In genomic region chr11:34027516-34028406, GRCh38 we compare ENCODE assay signal across 16 cellular contexts. TPM values are rescaled to one million over a fixed set of nuclear protein-coding genes. Genes with fewer than 3 reads are reported as not detected.
A peak's percentile ranks its signal among the peaks of the same experiment; 100 is the strongest.
DNase-seq lines count a peak whose midpoint lies in the region; ATAC-seq and TF ChIP-seq lines count a peak whose summit lies in the region.
"Had no signal": no experiment of that assay in that cellular context is flagged by ENCODE, and none has a peak within 500 bp of the region (broad histone marks: within the 10 kb centered on the region; RNA-seq: fewer than 3 reads in every experiment).

No MANE protein-coding gene starts in this region.

- H3K27me3 Mint-ChIP-seq in naive thymus-derived CD8-positive, alpha-beta T cell = peaks cover 0 to 2% (median 0%) of the 10 kb centered on the region in 5 donors
- H3K27me3 Mint-ChIP-seq: activated CD4-positive, alpha-beta T cell treated with anti-CD3 and anti-CD28 coated beads for 36 hours; CD4-positive, alpha-beta T cell; stimulated activated naive CD8-positive, alpha-beta T cell treated with anti-CD3 and anti-CD28 coated beads, Interleukin-15, Interleukin-2, amounts not matched to agents 100 ng/mL and 50 ng/mL, for 24 hours had no signal

- H3K36me3 Mint-ChIP-seq in naive thymus-derived CD8-positive, alpha-beta T cell = no peaks in the 10 kb centered on the region

- TF ChIP-seq CTCF in left ventricle myocardium inferior (IDR thresholded peaks at IDR 0.05; ENCODE audit: borderline replicate concordance) (no peak), colonic mucosa (IDR thresholded peaks at IDR 0.05) (no peak)

- H3K9ac ChIP-seq in colonic mucosa (ENCODE audit: low read depth in 2 of 2, low read length in 2 of 2) = peak overlapping the region; percentile 24 to 75

- H3K4me3 Mint-ChIP-seq in naive thymus-derived CD8-positive, alpha-beta T cell = no peak overlapping the region
- H3K4me3 Mint-ChIP-seq: activated CD4-positive, alpha-beta T cell treated with anti-CD3 and anti-CD28 coated beads for 36 hours; CD4-positive, alpha-beta T cell; stimulated activated naive CD8-positive, alpha-beta T cell treated with anti-CD3 and anti-CD28 coated beads, Interleukin-15, Interleukin-2, amounts not matched to agents 100 ng/mL and 50 ng/mL, for 24 hours; T-helper 2 cell treated with Interferon-gamma antibody and Interleukin-4, amounts not matched to agents 5 μg/mL and 100 μg/mL, for 36 hours had no signal

- ATAC-seq in left ventricle myocardium superior = no peak
- no peak for ATAC-seq in naive thymus-derived CD8-positive, alpha-beta T cell
- ATAC-seq: activated CD4-positive, alpha-beta T cell treated with anti-CD3 and anti-CD28 coated beads for 36 hours; esophagus mucosa had no signal

- H3K27me3 ChIP-seq in left ventricle myocardium inferior (ENCODE audit: low read depth) = no peaks in the 10 kb centered on the region
- no peaks in the 10 kb centered on the region for H3K27me3 ChIP-seq in colonic mucosa

- H3K9me3 Mint-ChIP-seq in naive thymus-derived CD8-positive, alpha-beta T cell = no peaks in the 10 kb centered on the region
- H3K9me3 Mint-ChIP-seq: CD4-positive, alpha-beta T cell; stimulated activated naive CD8-positive, alpha-beta T cell treated with anti-CD3 and anti-CD28 coated beads, Interleukin-15, Interleukin-2, amounts not matched to agents 100 ng/mL and 50 ng/mL, for 24 hours; T-helper 2 cell treated with Interferon-gamma antibody and Interleukin-4, amounts not matched to agents 5 μg/mL and 100 μg/mL, for 36 hours had no signal

- DNase-seq in left ventricle myocardium inferior (no peak), left ventricle myocardium superior (no peak), colonic mucosa (peak; percentile 88), mucosa of gallbladder (ENCODE audit: low spot score) (peak; percentile 74), ureter (ENCODE audit: low spot score) (peak; percentile 45), AML-193 (lab: John Stamatoyannopoulos, UW) (no peak)
- no peak for DNase-seq in stimulated activated CD8-positive, alpha-beta memory T cell treated with anti-CD3 and anti-CD28 coated beads, Interleukin-4, amount 100 ng/mL, for 48 hours
- no peak for DNase-seq in naive thymus-derived CD8-positive, alpha-beta T cell
- DNase-seq: activated CD4-positive, alpha-beta T cell treated with anti-CD3 and anti-CD28 coated beads for 36 hours; activated CD8-positive, alpha-beta memory T cell treated with anti-CD3 and anti-CD28 coated beads, Interleukin-2, amount 50 U/mL, for 4 hours; CD4-positive, alpha-beta T cell; NCI-H226 had no signal

- POLR2A ChIA-PET in naive thymus-derived CD8-positive, alpha-beta T cell (lab: Charles Lee) = no interaction called here

- no peaks in the 10 kb centered on the region for H3K36me3 ChIP-seq in left ventricle myocardium inferior
- H3K36me3 ChIP-seq in colonic mucosa = no peaks in the 10 kb centered on the region

- H3K4me1 Mint-ChIP-seq in naive thymus-derived CD8-positive, alpha-beta T cell = no peaks in the 10 kb centered on the region
- H3K4me1 Mint-ChIP-seq: activated CD4-positive, alpha-beta T cell treated with anti-CD3 and anti-CD28 coated beads for 36 hours had no signal

- no peak overlapping the region for H3K4me3 ChIP-seq in left ventricle myocardium inferior
- H3K4me3 ChIP-seq in colonic mucosa = no peak overlapping the region
- H3K4me3 ChIP-seq: coronary artery had no signal

- peaks cover 14% of the 10 kb centered on the region for H3K4me1 ChIP-seq in left ventricle myocardium inferior
- no peaks in the 10 kb centered on the region for H3K4me1 ChIP-seq in colonic mucosa

- intact Hi-C loops in left ventricle myocardium inferior (cut with micrococcal nuclease) (no loop called here), left ventricle myocardium superior (cut with micrococcal nuclease) (no loop called here), colonic mucosa (cut with DNase I) (no loop called here)

- peak overlapping the region; percentile 61 for H3K27ac ChIP-seq in left ventricle myocardium inferior (replicated peaks)
- H3K27ac ChIP-seq in colonic mucosa = peak overlapping the region; percentile 85
- H3K27ac ChIP-seq: coronary artery had no signal

- peaks cover 2% of the 10 kb centered on the region for H3K9me3 ChIP-seq in left ventricle myocardium inferior (replicated peaks)
- H3K9me3 ChIP-seq in colonic mucosa = no peaks in the 10 kb centered on the region

- no peak overlapping the region for H3K27ac Mint-ChIP-seq in naive thymus-derived CD8-positive, alpha-beta T cell
- H3K27ac Mint-ChIP-seq: activated CD4-positive, alpha-beta T cell treated with anti-CD3 and anti-CD28 coated beads for 36 hours; CD4-positive, alpha-beta T cell; stimulated activated naive CD8-positive, alpha-beta T cell treated with anti-CD3 and anti-CD28 coated beads, Interleukin-15, Interleukin-2, amounts not matched to agents 100 ng/mL and 50 ng/mL, for 24 hours; T-helper 2 cell treated with Interferon-gamma antibody and Interleukin-4, amounts not matched to agents 5 μg/mL and 100 μg/mL, for 36 hours had no signal

RNA-seq across cellular contexts. Expression of gene CAPRIN1, which starts 23.8 kb away (rescaled TPM):
- 112 TPM for total RNA-seq in left ventricle myocardium inferior
- total RNA-seq in left ventricle myocardium superior = 116 TPM
- total RNA-seq in colonic mucosa = 100 to 1,000 TPM; 182 to 274 TPM
- total RNA-seq in mucosa of gallbladder = 204 TPM
- total RNA-seq in ureter = 244 TPM
- 100 to 1,000 TPM; 163 TPM for total RNA-seq in naive thymus-derived CD8-positive, alpha-beta T cell
- 10 to 100 TPM; 42.0 to 82.5 (median 57.1) TPM for polyA plus RNA-seq in naive thymus-derived CD8-positive, alpha-beta T cell

Comparison
In these comparisons a context has a peak if more than half of its experiments do, and no peak if none do; other contexts are left out.
1. DNase-seq: peak in colonic mucosa (single experiment), mucosa of gallbladder (single experiment) and ureter (single experiment); none in left ventricle myocardium inferior (single experiment), left ventricle myocardium superior (single experiment), stimulated activated CD8-positive, alpha-beta memory T cell treated with anti-CD3 and anti-CD28 coated beads, Interleukin-4, amount 100 ng/mL, for 48 hours (single experiment), naive thymus-derived CD8-positive, alpha-beta T cell (0 of 10) and AML-193 (0 of 2).